ENCODE assay signal across 1 cellular context in genomic region chr1:89685461-89685860, GRCh38.
TF ChIP-seq lines count a peak whose summit lies in the region.

No MANE protein-coding gene starts in this region.

TF ChIP-seq in IMR-90, 13 proteins besides CTCF, POLR2A, EP300 and RAD21:
- TF ChIP-seq MAFK (IDR thresholded peaks at IDR 0.05; ENCODE audit: low read depth, low read length) (no peak), RCOR1 (IDR thresholded peaks at IDR 0.05; ENCODE audit: insufficient replicate concordance, low read length) (no peak), SMC3 (IDR thresholded peaks at IDR 0.05; ENCODE audit: low read depth, low read length) (no peak), FOS (IDR thresholded peaks at IDR 0.05; ENCODE audit: low read depth, low read length) (no peak), RFX5 (IDR thresholded peaks at IDR 0.05; ENCODE audit: low read depth, low read length) (no peak), USF2 (IDR thresholded peaks at IDR 0.05; ENCODE audit: low read depth, low read length) (no peak), BHLHE40 (IDR thresholded peaks at IDR 0.05; ENCODE audit: low read depth, low read length) (no peak), CEBPB (IDR thresholded peaks at IDR 0.05; ENCODE audit: low read depth, low read length) (no peak), MAZ (IDR thresholded peaks at IDR 0.05; ENCODE audit: borderline replicate concordance, low read depth, low read length) (no peak), ELK1 (IDR thresholded peaks at IDR 0.05; ENCODE audit: borderline replicate concordance, low read depth, low read length) (no peak), MXI1 (IDR thresholded peaks at IDR 0.05; ENCODE audit: borderline replicate concordance, low read depth, low read length) (no peak), CHD1 (IDR thresholded peaks at IDR 0.05; ENCODE audit: low read depth, low read length) (no peak), NFE2L2 (IDR thresholded peaks at IDR 0.05; ENCODE audit: low read depth, low read length) (no peak)
